8 cellular contexts compared by ENCODE assay signal in the genomic region with DNA sequence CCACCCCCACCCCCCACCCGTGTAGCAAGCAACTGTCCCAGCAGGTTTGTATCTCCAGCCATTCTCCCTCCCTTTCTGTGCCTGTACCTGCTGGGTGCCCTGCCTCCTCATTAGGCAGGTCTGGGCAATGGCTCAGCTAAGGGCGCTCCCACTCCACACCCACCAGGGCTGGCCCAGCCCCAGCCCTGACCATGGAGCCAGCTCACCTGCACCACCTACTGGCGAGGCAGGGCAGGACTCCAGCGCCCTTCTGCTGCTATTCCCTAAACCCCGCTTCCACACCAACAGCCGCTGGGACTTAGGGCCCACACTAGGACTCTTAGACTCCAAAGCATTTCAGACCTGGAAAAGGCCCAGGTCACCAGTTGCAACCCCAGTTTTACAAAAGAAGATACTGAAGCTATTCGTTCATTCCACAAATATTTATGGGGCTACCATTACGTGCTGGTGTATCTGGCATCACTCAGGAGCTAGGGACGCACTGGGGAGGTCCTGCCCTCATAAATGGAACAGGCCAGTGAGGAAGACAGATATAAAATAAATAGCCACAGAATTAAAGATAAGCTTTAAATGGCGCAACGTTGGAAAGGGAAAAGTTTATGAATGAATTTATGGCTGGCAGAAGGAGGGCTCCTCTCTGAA. TPM values are rescaled to one million over a fixed set of nuclear protein-coding genes. Genes with fewer than 3 reads are reported as not detected.
DNase-seq lines count a peak whose midpoint lies in the region; ATAC-seq and TF ChIP-seq lines count a peak whose summit lies in the region.

No MANE protein-coding gene starts in this region.

- no peak overlapping the region for H3K4me3 Mint-ChIP-seq in natural killer cell

- peaks cover 4 to 12% of the 10 kb centered on the region in 2 donors for H3K27me3 Mint-ChIP-seq in natural killer cell (ENCODE audit: low read depth in 2 of 2)

- H3K4me1 Mint-ChIP-seq in natural killer cell: peaks cover 2 to 6% of the 10 kb centered on the region in 2 donors

- H3K27me3 ChIP-seq in hepatocyte: no peaks in the 10 kb centered on the region

- H3K4me2 ChIP-seq in hepatocyte: no peak overlapping the region

- H3K27ac ChIP-seq in hepatocyte: no peak overlapping the region

- 61% methylated on average over 11 of the region's 11 CpGs for WGBS in hepatocyte (ENCODE audit: low lambda C conversion rate, missing lambda C conversion rate)

- H4K20me1 ChIP-seq in hepatocyte (ENCODE audit: insufficient read depth, poor library complexity, severe bottlenecking): no peaks in the 10 kb centered on the region

- ATAC-seq in natural killer cell (peak in 1 of 3 donors; percentile 47), GM18498 (IDR thresholded peaks at IDR 0.05; ENCODE audit: unreplicated experiment) (no peak), GM18519 (IDR thresholded peaks at IDR 0.05; ENCODE audit: low FRiP score, unreplicated experiment) (no peak)

- no peaks in the 10 kb centered on the region for H3K9me3 Mint-ChIP-seq in natural killer cell

- H3K4me1 ChIP-seq in hepatocyte (ENCODE audit: insufficient read depth): no peaks in the 10 kb centered on the region

- no peaks in the 10 kb centered on the region for H3K36me3 Mint-ChIP-seq in natural killer cell

- DNase-seq in Daoy (ENCODE audit: low read depth): peak; percentile 60
- DNase-seq in HPDE6-E6E7 (ENCODE audit: extremely low spot score): peak; percentile 93
- DNase-seq in activated CD8-positive, alpha-beta memory T cell treated with anti-CD3 and anti-CD28 coated beads, Interleukin-2, amount 50 U/mL, for 48 hours: peak; percentile 70
- no peak for DNase-seq in natural killer cell
- DNase-seq in hepatocyte (ENCODE audit: low spot score): no peak
- DNase-seq in T-helper 9 cell: no peak

- no peaks in the 10 kb centered on the region for H3K36me3 ChIP-seq in hepatocyte (replicated peaks; ENCODE audit: insufficient read depth, low read depth)

- H3K79me2 ChIP-seq in hepatocyte: no peaks in the 10 kb centered on the region

- no peak overlapping the region for H2AFZ ChIP-seq in hepatocyte

- H3K9me3 ChIP-seq in hepatocyte (ENCODE audit: low read depth): no peaks in the 10 kb centered on the region

- intact Hi-C loops in natural killer cell (cut with micrococcal nuclease): no loop called here

- TF ChIP-seq CTCF in natural killer cell (IDR thresholded peaks at IDR 0.05): peak; percentile 31
- TF ChIP-seq CTCF in hepatocyte (IDR thresholded peaks at IDR 0.05; ENCODE audit: poor library complexity): no peak

- no peaks in the 10 kb centered on the region for H3K9me2 ChIP-seq in hepatocyte (replicated peaks; ENCODE audit: insufficient read depth)

- no peak overlapping the region for H3K27ac Mint-ChIP-seq in natural killer cell

- no peak overlapping the region for H3K4me3 ChIP-seq in hepatocyte

RNA-seq across cellular contexts. Expression of gene PGLYRP3, which starts 24.0 kb away (rescaled TPM):
- total RNA-seq in Daoy (2014; rRNA removed; shearing (Covaris generic)): not detected in 2 replicates
- total RNA-seq in natural killer cell: not detected
- not detected in 2 replicates for total RNA-seq in hepatocyte
- not detected in 2 replicates for polyA plus RNA-seq in hepatocyte

RNA-seq across cellular contexts. Expression of gene LORICRIN, which starts 29.3 kb away (rescaled TPM):
- total RNA-seq in Daoy (2014; rRNA removed; shearing (Covaris generic)): not detected in 2 replicates
- total RNA-seq in natural killer cell (not detected), hepatocyte (not detected in 2 replicates)
- not detected in 2 replicates for polyA plus RNA-seq in hepatocyte

RNA-seq across cellular contexts. Expression of gene PGLYRP4, which starts 59.9 kb away (rescaled TPM):
- not detected in 2 replicates for total RNA-seq in Daoy (2014; rRNA removed; shearing (Covaris generic))
- total RNA-seq in natural killer cell: not detected
- not detected in 2 replicates for total RNA-seq in hepatocyte
- polyA plus RNA-seq in hepatocyte: not detected in 2 replicates

Comparison
In these comparisons a context has a peak if more than half of its experiments do, and no peak if none do; other contexts are left out.
1. DNase-seq: peak in Daoy (single experiment), HPDE6-E6E7 (single experiment) and activated CD8-positive, alpha-beta memory T cell treated with anti-CD3 and anti-CD28 coated beads, Interleukin-2, amount 50 U/mL, for 48 hours (single experiment); none in natural killer cell (single experiment), hepatocyte (single experiment) and T-helper 9 cell (single experiment).